In genomic region chr21:41877901-41878830, GRCh38 we compare ENCODE assay signal across 8 cellular contexts. TPM values are rescaled to one million over a fixed set of nuclear protein-coding genes. Genes with fewer than 3 reads are reported as not detected.
DNase-seq lines count a peak whose midpoint lies in the region; ATAC-seq, FAIRE-seq and TF ChIP-seq lines count a peak whose summit lies in the region.

No MANE protein-coding gene starts in this region.

- RAD21 ChIA-PET in GM12878 (lab: Charles Lee; ENCODE audit: unreplicated experiment), result interaction anchor here (0.6 to 3.7 kb wide), 18 partner anchors 11 to 265 kb away, joined by 3 to 39 read pairs (median 5); no protein-coding TSS in a partner anchor

- peaks cover 24% of the 10 kb centered on the region; the same call in 1 of the 2 replicates for H3K79me2 ChIP-seq in SK-N-SH (ENCODE audit: insufficient read depth)
- peaks cover 46% of the 10 kb centered on the region for H3K79me2 ChIP-seq in GM12878 (ENCODE audit: control insufficient read depth, insufficient read depth, low read length)

- peak overlapping the region; percentile 95 for H3K4me3 ChIP-seq in HUES64 (ENCODE audit: low read length)
- peak overlapping the region; percentile 88 to 93 for H3K4me3 ChIP-seq in SK-N-SH (ENCODE audit: low read depth in 2 of 2, low read length in 1 of 2)
- H3K4me3 ChIP-seq in GM12878, result peak overlapping the region; percentile 94
- peak overlapping the region; percentile 75 for H3K4me3 ChIP-seq in iPS-15b (ENCODE audit: low read depth, low read length)
- H3K4me3 ChIP-seq in skeletal muscle tissue (ENCODE audit: low read length in 3 of 3), result peak overlapping the region; percentile 85 to 88 (median 85)

- peak overlapping the region; percentile 64 for H2AFZ ChIP-seq in SK-N-SH (ENCODE audit: low read depth)
- peak overlapping the region; percentile 51; the same call in 1 of the 2 replicates for H2AFZ ChIP-seq in GM12878 (ENCODE audit: control insufficient read depth, low read depth, low read length)

- FAIRE-seq in GM12878 (lab: Jason Lieb, UNC), result peak; percentile 49

- TF ChIP-seq RAD21 in SK-N-SH (IDR thresholded peaks at IDR 0.05; ENCODE audit: low read length) (no peak), GM12878 (IDR thresholded peaks at IDR 0.05; ENCODE audit: insufficient read depth, low read depth, low read length) (no peak)

- 15% methylated on average over 45 of the region's 48 CpGs for WGBS in HUES64
- 5% methylated on average over 21 of the region's 48 CpGs for WGBS in SK-N-SH (ENCODE audit: low lambda C conversion rate)
- WGBS in GM12878 (ENCODE audit: insufficient coverage, insufficient replicate concordance, low lambda C conversion rate, missing lambda C conversion rate), result 2% methylated on average over 38 of the region's 48 CpGs

- SMC1A ChIA-PET in GM12878 (lab: Charles Lee; ENCODE audit: uncharacterized antibody, unreplicated experiment), result interaction anchor here (0.7 to 4.6 kb wide), 23 partner anchors 8 to 595 kb away, joined by 3 to 51 read pairs (median 4); no protein-coding TSS in a partner anchor

- H3K27me3 ChIP-seq in HUES64 (ENCODE audit: insufficient read depth, low read length) (no peaks in the 10 kb centered on the region), SK-N-SH (ENCODE audit: insufficient read depth) (no peaks in the 10 kb centered on the region), GM12878 (replicated peaks in 1 of 2; ENCODE audit: control insufficient read depth in 2 of 2, insufficient read depth in 2 of 2, low read length in 1 of 2) (no peaks in the 10 kb centered on the region), iPS-15b (ENCODE audit: control insufficient read depth, insufficient read depth, low read length) (no peaks in the 10 kb centered on the region), skeletal muscle tissue (ENCODE audit: control insufficient read depth in 3 of 3, insufficient read depth in 3 of 3, low read length in 3 of 3) (no peaks in the 10 kb centered on the region)

- no peak; the same call in 1 of the 2 replicates for TF ChIP-seq POLR2A in GM12878 (IDR thresholded peaks at IDR 0.05; ENCODE audit: low read depth, low read length)

- H3K9me3 ChIP-seq in HUES64 (ENCODE audit: insufficient read depth, low read depth, low read length) (no peaks in the 10 kb centered on the region), SK-N-SH (no peaks in the 10 kb centered on the region), GM12878 (replicated peaks; ENCODE audit: control insufficient read depth, insufficient read depth, low read length) (no peaks in the 10 kb centered on the region), iPS-15b (ENCODE audit: control insufficient read depth, insufficient read depth, low read length) (no peaks in the 10 kb centered on the region), skeletal muscle tissue (ENCODE audit: control insufficient read depth in 3 of 3, low read length in 3 of 3) (no peaks in the 10 kb centered on the region)

- TF ChIP-seq CTCF in SK-N-SH (IDR thresholded peaks at IDR 0.05), result no peak
- no peak for TF ChIP-seq CTCF in GM12878 (IDR thresholded peaks at IDR 0.05 in 2 of 3, conservative IDR thresholded peaks at IDR 0.05 in 1 of 3; ENCODE audit: control insufficient read depth in 2 of 3, extremely low read depth in 1 of 3, insufficient read depth in 1 of 3, low read depth in 3 of 3, low read length in 3 of 3)

- H3K9me2 ChIP-seq in SK-N-SH, result no peaks in the 10 kb centered on the region

- POLR2A ChIA-PET in SK-N-SH (lab: Yijun Ruan, JAX) (interaction anchor here (0.9 kb wide), 1 partner anchor 55 kb away, joined by 4 read pairs; no protein-coding TSS in a partner anchor), GM12878 (lab: Charles Lee) (interaction anchor here (0.6 to 3.8 kb wide), 9 partner anchors 11 to 234 kb away, joined by 3 to 28 read pairs (median 3); no protein-coding TSS in a partner anchor)

- H3K36me3 ChIP-seq in HUES64 (ENCODE audit: insufficient read depth, low read length) (no peaks in the 10 kb centered on the region), SK-N-SH (replicated peaks in 1 of 2; ENCODE audit: control insufficient read depth in 1 of 2, insufficient read depth in 2 of 2, low read length in 1 of 2) (no peaks in the 10 kb centered on the region), GM12878 (ENCODE audit: control insufficient read depth in 2 of 2, insufficient read depth in 2 of 2, low read length in 1 of 2) (no peaks in the 10 kb centered on the region), iPS-15b (ENCODE audit: control insufficient read depth, insufficient read depth, low read length) (no peaks in the 10 kb centered on the region), skeletal muscle tissue (ENCODE audit: control insufficient read depth in 3 of 3, insufficient read depth in 3 of 3, low read length in 3 of 3) (no peaks in the 10 kb centered on the region)

- BruUV-seq in GM12878 (replicated peaks; lab: Mats Ljungman, UMichigan), result no TSS peak

- in situ Hi-C loops in GM12878 (cut with MboI), result no loop called here

- intact Hi-C loops in GM12878 (cut with micrococcal nuclease; ENCODE audit: unreplicated experiment), result loop anchor here (1.0 to 5.0 kb wide), 3 partner anchors 13 to 239 kb away; no protein-coding TSS in a partner anchor

- H3K4me1 ChIP-seq in HUES64 (ENCODE audit: insufficient read depth, low read length) (peaks cover 7% of the 10 kb centered on the region; the same call in 1 of the 2 replicates), SK-N-SH (ENCODE audit: control insufficient read depth in 1 of 2, insufficient read depth in 2 of 2, low read depth in 1 of 2, low read length in 1 of 2) (peaks cover 0 to 13% of the 10 kb centered on the region in 2 experiments; a peak in 3 of 4 replicates), GM12878 (ENCODE audit: control insufficient read depth, insufficient read depth, low read length) (peaks cover 22% of the 10 kb centered on the region), iPS-15b (ENCODE audit: control insufficient read depth, insufficient read depth, low read length) (peaks cover 6% of the 10 kb centered on the region), skeletal muscle tissue (ENCODE audit: control insufficient read depth in 3 of 3, insufficient read depth in 3 of 3, low read length in 3 of 3) (peaks cover 7 to 15% (median 12%) of the 10 kb centered on the region in 3 donors)

- DNase-seq in EH (ENCODE audit: low read depth), result peak; percentile 71
- DNase-seq in SK-N-SH, result peak; percentile 70
- DNase-seq in GM12878 (ENCODE audit: low read depth, low spot score), result no peak
- no peak for DNase-seq in SW 1271 (lab: John Stamatoyannopoulos, UW)

- H3K4me2 ChIP-seq in SK-N-SH (peak overlapping the region; percentile 94), GM12878 (ENCODE audit: control insufficient read depth, insufficient read depth) (peak overlapping the region; percentile 80)

- peak; percentile 22 for ATAC-seq in GM21447 (IDR thresholded peaks at IDR 0.05; ENCODE audit: unreplicated experiment)
- peak; percentile 44 for ATAC-seq in GM12878

- peaks cover 9% of the 10 kb centered on the region for H3F3A ChIP-seq in SK-N-SH (replicated peaks; ENCODE audit: insufficient read depth)

- H3K27ac ChIP-seq in HUES64 (ENCODE audit: low read depth, low read length), result no peak overlapping the region
- peak overlapping the region in 1 of 2 experiments; percentile 87; a peak in 2 of 4 replicates for H3K27ac ChIP-seq in SK-N-SH (ENCODE audit: low read depth in 2 of 2, low read length in 1 of 2)
- H3K27ac ChIP-seq in GM12878 (ENCODE audit: control insufficient read depth, insufficient read depth), result peak overlapping the region; percentile 63
- H3K27ac ChIP-seq in skeletal muscle tissue (ENCODE audit: low read depth, low read length), result peak overlapping the region; percentile 31

- H3K9ac ChIP-seq in HUES64 (ENCODE audit: low read depth, low read length), result peak overlapping the region; percentile 82
- H3K9ac ChIP-seq in SK-N-SH, result peak overlapping the region; percentile 83
- H3K9ac ChIP-seq in GM12878 (ENCODE audit: control insufficient read depth, insufficient read depth, low read length), result peak overlapping the region; percentile 83
- H3K9ac ChIP-seq in iPS-15b (ENCODE audit: low read depth, low read length), result no peak overlapping the region
- peak overlapping the region; percentile 84 to 90 (median 88) for H3K9ac ChIP-seq in skeletal muscle tissue (ENCODE audit: low read depth in 1 of 3, low read length in 3 of 3)

- CTCF ChIA-PET in SK-N-SH (lab: Yijun Ruan, JAX) (interaction anchor here (0.8 to 2.4 kb wide), 7 partner anchors 11 to 240 kb away, joined by 3 to 10 read pairs (median 4); no protein-coding TSS in a partner anchor), GM12878 (lab: Yijun Ruan, JAX) (interaction anchor here (0.7 to 3.6 kb wide), 13 partner anchors 9 to 239 kb away, joined by 3 to 31 read pairs (median 3); no protein-coding TSS in a partner anchor)

- H4K20me1 ChIP-seq in SK-N-SH (ENCODE audit: insufficient read depth), result no peaks in the 10 kb centered on the region
- H4K20me1 ChIP-seq in GM12878 (ENCODE audit: control insufficient read depth, insufficient read depth), result no peaks in the 10 kb centered on the region

- no peak for TF ChIP-seq EP300 in SK-N-SH (IDR thresholded peaks at IDR 0.05; ENCODE audit: borderline replicate concordance in 1 of 2, low read depth in 1 of 2, low read length in 1 of 2)
- no peak for TF ChIP-seq EP300 in GM12878 (IDR thresholded peaks at IDR 0.05; ENCODE audit: borderline replicate concordance in 1 of 2, control insufficient read depth in 1 of 2, low read depth in 2 of 2, low read length in 2 of 2)

TF ChIP-seq in GM12878, 131 proteins besides CTCF, POLR2A, EP300 and RAD21 (continues in another document):
- TF ChIP-seq SIX5 (IDR thresholded peaks at IDR 0.05; ENCODE audit: low read depth, low read length, severe bottlenecking), result no peak

RNA-seq across cellular contexts. Expression of gene PRDM15, which starts 1.0 kb away (rescaled TPM):
- 6.0 TPM for polyA plus RNA-seq in HUES64 (2013, experiment 1 of 2)
- 5.8 TPM for polyA plus RNA-seq in HUES64 (2013, experiment 2 of 2)
- polyA plus RNA-seq in SK-N-SH (2012; rRNA removed) (6.6 and 7.0 TPM in 2 replicates), GM12878 (2011; rRNA removed) (6.1 and 12.5 TPM in 2 replicates), GM12878 (2014; fragmentation: Illumina TruSeq; extraction: Trizol) (6.0 and 9.0 TPM in 2 replicates), GM12878 (2014; fragmentation: Nextera tagmentation; extraction: Ambion mirVana) (1 to 10 TPM; 2.2 to 2.8 TPM), GM12878 (2014; rRNA removed) (12.4 and 16.2 TPM in 2 replicates), GM12878 (2016; fragmentation: Nextera tagmentation; extraction: Ambion mirVana) (1 to 10 TPM; 7.2 to 8.2 TPM)
- polyA plus RNA-seq in SK-N-SH (2012; cell fraction: cytosol; rRNA removed), result 2.5 and 3.0 TPM in 2 replicates
- polyA plus RNA-seq in SK-N-SH (2012; cell fraction: nucleus; rRNA removed), result 25.7 and 30.7 TPM in 2 replicates
- 44.8 and 48.4 TPM in 2 replicates for total RNA-seq in GM12878 (2013; cell fraction: nucleolus; rRNA removed)
- total RNA-seq in GM12878 (2014; rRNA removed) (9.8 and 10.5 TPM in 2 replicates), GM12878 (2014; rRNA removed; fragmentation: Illumina TruSeq; extraction: Trizol) (6.3 and 6.8 TPM in 2 replicates), GM12878 (2021) (10.8 and 16.0 TPM in 2 replicates), skeletal muscle tissue (2.6 TPM)
- 7.0 TPM for polyA plus RNA-seq in GM12878 (2011; ENCODE audit: low read depth)
- polyA plus RNA-seq in GM12878 (2011; cell fraction: cytosol; rRNA removed), result 11.1 and 15.7 TPM in 2 replicates
- polyA plus RNA-seq in GM12878 (2011; cell fraction: nucleus; rRNA removed), result 107 and 122 TPM in 2 replicates
- 10.3 and 10.7 TPM in 2 replicates for polyA plus RNA-seq in GM12878 (2012)
- polyA minus RNA-seq in GM12878 (2011; rRNA and poly(A)+ RNA removed), result 17.7 and 31.5 TPM in 2 replicates
- polyA minus RNA-seq in GM12878 (2011; cell fraction: cytosol; rRNA and poly(A)+ RNA removed), result 4.0 and 8.4 TPM in 2 replicates
- 19.6 and 32.8 TPM in 2 replicates for polyA minus RNA-seq in GM12878 (2011; cell fraction: nucleus; rRNA and poly(A)+ RNA removed)

Comparison
In these comparisons a context has a peak if more than half of its experiments do, and no peak if none do; other contexts are left out.
1. DNase-seq: peak in EH (single experiment) and SK-N-SH (single experiment); none in GM12878 (single experiment) and SW 1271 (0 of 2).
2. Peak in every context shown above with its lines, with median percentiles within 50 percentile points of each other: H3K4me3 ChIP-seq.